Comparison of ENCODE assay signal across 33 cellular contexts in the genomic region with DNA sequence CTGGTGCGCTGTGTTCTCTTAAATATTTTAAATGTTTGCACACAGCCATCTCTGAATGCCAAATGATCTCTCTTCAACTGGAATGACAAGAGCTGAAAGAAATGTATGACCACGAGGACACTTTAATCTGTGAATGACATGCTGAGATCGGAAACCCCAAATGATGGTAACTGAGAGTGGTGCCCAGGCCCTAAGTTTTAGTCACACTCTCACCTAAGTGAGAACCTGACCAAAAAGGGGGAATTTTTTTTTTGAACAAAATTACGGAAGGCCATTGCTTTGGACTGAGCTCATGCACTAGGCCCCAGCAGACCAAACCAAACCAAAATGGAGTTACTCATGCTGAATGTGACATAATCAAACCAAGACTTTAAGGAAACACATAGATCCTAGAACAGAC.
"Had no signal": no experiment of that assay in that cellular context is flagged by ENCODE, and none has a peak within 500 bp of the region (broad histone marks: within the 10 kb centered on the region; RNA-seq: fewer than 3 reads in every experiment).

No MANE protein-coding gene starts in this region.

- FAIRE-seq: colon had no signal

- H3K4me1 Mint-ChIP-seq: activated CD8-positive, alpha-beta memory T cell treated with anti-CD3 and anti-CD28 coated beads, Interleukin-2, amount 10 ng/mL, durations not matched to agents 7 days and 5 days; activated naive CD4-positive, alpha-beta T cell treated with anti-CD3 and anti-CD28 coated beads, Interleukin-2, amount 50 U/mL, for 24 hours; activated naive CD8-positive, alpha-beta T cell treated with anti-CD3 and anti-CD28 coated beads for 36 hours; activated naive CD8-positive, alpha-beta T cell treated with anti-CD3 and anti-CD28 coated beads, Interleukin-2, amount 50 U/mL, for 24 hours; WTC11 had no signal

- H3K4me1 ChIP-seq: adrenal gland, esophagus muscularis mucosa, foreskin keratinocyte, gastrocnemius medialis, heart left ventricle had no signal

- H3K9me3 ChIP-seq: adrenal gland, body of pancreas, esophagus muscularis mucosa, gastrocnemius medialis, heart left ventricle had no signal

- H3K27me3 Mint-ChIP-seq: activated naive CD8-positive, alpha-beta T cell treated with anti-CD3 and anti-CD28 coated beads, Interleukin-2, amount 50 U/mL, for 24 hours had no signal

- H3K27ac ChIP-seq: adrenal gland, body of pancreas, esophagus muscularis mucosa, foreskin keratinocyte, gastrocnemius medialis, heart left ventricle had no signal

- DNase-seq: activated CD4-positive, alpha-beta T cell treated with anti-CD3 and anti-CD28 coated beads for 48 hours; activated CD4-positive, alpha-beta T cell treated with anti-CD3 and anti-CD28 coated beads, Interleukin-2, amount 50 U/mL, for 1 hour; activated CD4-positive, alpha-beta T cell treated with anti-CD3 and anti-CD28 coated beads, Interleukin-2, amount 50 U/mL, for 48 hours; activated CD8-positive, alpha-beta memory T cell treated with anti-CD3 and anti-CD28 coated beads, Interleukin-2, amount 10 ng/mL, durations not matched to agents 7 days and 5 days; activated CD8-positive, alpha-beta memory T cell treated with anti-CD3 and anti-CD28 coated beads, Interleukin-2, amount 50 U/mL, for 4 hours; activated CD8-positive, alpha-beta T cell treated with anti-CD3 and anti-CD28 coated beads, Interleukin-2, amount 10 ng/mL, durations not matched to agents 7 days and 5 days; activated effector memory CD4-positive, alpha-beta T cell treated with anti-CD3 and anti-CD28 coated beads, Interleukin-2, amount 50 U/mL, for 16 hours; activated naive CD4-positive, alpha-beta T cell treated with anti-CD3 and anti-CD28 coated beads for 36 hours; activated naive CD8-positive, alpha-beta T cell treated with anti-CD3 and anti-CD28 coated beads for 36 hours; activated naive CD8-positive, alpha-beta T cell treated with anti-CD3 and anti-CD28 coated beads, Interleukin-2, amount 50 U/mL, for 24 hours; activated T-cell treated with anti-CD3 and anti-CD28 coated beads, Interleukin-2, amount 50 U/mL, for 1 hour; activated T-cell treated with anti-CD3 and anti-CD28 coated beads, Interleukin-2, amount 50 U/mL, for 48 hours; aorta; body of pancreas; caudate nucleus; cortex of kidney; dermis blood vessel endothelial cell; effector CD4-positive, alpha-beta T cell; effector memory CD8-positive, alpha-beta T cell; erythroblast; foreskin keratinocyte; gastrocnemius medialis; glutamatergic neuron; heart left ventricle; T-helper 2 cell had no signal

- H3K36me3 Mint-ChIP-seq: activated CD8-positive, alpha-beta memory T cell treated with anti-CD3 and anti-CD28 coated beads, Interleukin-2, amount 10 ng/mL, durations not matched to agents 7 days and 5 days; activated naive CD4-positive, alpha-beta T cell treated with anti-CD3 and anti-CD28 coated beads, Interleukin-2, amount 50 U/mL, for 24 hours; activated naive CD8-positive, alpha-beta T cell treated with anti-CD3 and anti-CD28 coated beads for 36 hours; WTC11 had no signal

- H3K27me3 ChIP-seq: adrenal gland, body of pancreas, esophagus muscularis mucosa, foreskin keratinocyte, gastrocnemius medialis, heart left ventricle had no signal

- ATAC-seq: activated CD4-positive, CD25-positive, alpha-beta regulatory T cell treated with anti-CD3 and anti-CD28 coated beads, Interleukin-2, amount 50 U/mL, for 24 hours; activated CD8-positive, alpha-beta memory T cell treated with anti-CD3 and anti-CD28 coated beads, Interleukin-2, amount 10 ng/mL, durations not matched to agents 7 days and 5 days; activated CD8-positive, alpha-beta T cell treated with anti-CD3 and anti-CD28 coated beads, Interleukin-2, amount 10 ng/mL, durations not matched to agents 7 days and 5 days; activated naive CD8-positive, alpha-beta T cell treated with anti-CD3 and anti-CD28 coated beads, Interleukin-2, amount 50 U/mL, for 24 hours; body of pancreas; effector memory CD8-positive, alpha-beta T cell; foreskin keratinocyte; gastrocnemius medialis; heart left ventricle; WTC11 had no signal

- H3K4me3 ChIP-seq: adrenal gland, body of pancreas, esophagus muscularis mucosa, gastrocnemius medialis, heart left ventricle had no signal

- H3K9me3 Mint-ChIP-seq: activated naive CD4-positive, alpha-beta T cell treated with anti-CD3 and anti-CD28 coated beads for 36 hours; activated naive CD4-positive, alpha-beta T cell treated with anti-CD3 and anti-CD28 coated beads, Interleukin-2, amount 50 U/mL, for 24 hours; activated naive CD8-positive, alpha-beta T cell treated with anti-CD3 and anti-CD28 coated beads for 36 hours; activated naive CD8-positive, alpha-beta T cell treated with anti-CD3 and anti-CD28 coated beads, Interleukin-2, amount 50 U/mL, for 24 hours; activated T-helper 1 cell treated with anti-CD3 and anti-CD28 coated beads, Interleukin-12 subunit alpha, Interleukin-12 subunit beta, Interleukin-2, Interleukin-4 antibody, amounts not matched to agents 30 ng/mL and 10 ng/mL and 1 ng/mL, durations not matched to agents 14 hours and 24 hours and 36 hours; activated T-helper 2 cell treated with anti-CD3 and anti-CD28 coated beads, Interferon-gamma antibody, Interleukin-2, Interleukin-4, amounts not matched to agents 10 μg/mL and 5 μg/mL and 100 μg/mL, durations not matched to agents 14 hours and 24 hours and 36 hours; effector memory CD8-positive, alpha-beta T cell had no signal

- H3K36me3 ChIP-seq: adrenal gland, esophagus muscularis mucosa, gastrocnemius medialis, heart left ventricle had no signal

- H3K27ac Mint-ChIP-seq: activated CD8-positive, alpha-beta memory T cell treated with anti-CD3 and anti-CD28 coated beads, Interleukin-2, amount 10 ng/mL, durations not matched to agents 7 days and 5 days; activated CD8-positive, alpha-beta T cell treated with anti-CD3 and anti-CD28 coated beads, Interleukin-2, amount 10 ng/mL, durations not matched to agents 7 days and 5 days; activated naive CD4-positive, alpha-beta T cell treated with anti-CD3 and anti-CD28 coated beads for 36 hours; activated naive CD4-positive, alpha-beta T cell treated with anti-CD3 and anti-CD28 coated beads, Interleukin-2, amount 50 U/mL, for 24 hours; activated naive CD8-positive, alpha-beta T cell treated with anti-CD3 and anti-CD28 coated beads for 36 hours; activated naive CD8-positive, alpha-beta T cell treated with anti-CD3 and anti-CD28 coated beads, Interleukin-2, amount 50 U/mL, for 24 hours; activated T-helper 1 cell treated with anti-CD3 and anti-CD28 coated beads, Interleukin-12 subunit alpha, Interleukin-12 subunit beta, Interleukin-2, Interleukin-4 antibody, amounts not matched to agents 30 ng/mL and 10 ng/mL and 1 ng/mL, durations not matched to agents 14 hours and 24 hours and 36 hours; activated T-helper 2 cell treated with anti-CD3 and anti-CD28 coated beads, Interferon-gamma antibody, Interleukin-2, Interleukin-4, amounts not matched to agents 10 μg/mL and 5 μg/mL and 100 μg/mL, durations not matched to agents 14 hours and 24 hours and 36 hours; effector memory CD8-positive, alpha-beta T cell; WTC11 had no signal

- H3K4me3 Mint-ChIP-seq: activated CD8-positive, alpha-beta memory T cell treated with anti-CD3 and anti-CD28 coated beads, Interleukin-2, amount 10 ng/mL, durations not matched to agents 7 days and 5 days; activated CD8-positive, alpha-beta T cell treated with anti-CD3 and anti-CD28 coated beads, Interleukin-2, amount 10 ng/mL, durations not matched to agents 7 days and 5 days; activated naive CD4-positive, alpha-beta T cell treated with anti-CD3 and anti-CD28 coated beads for 36 hours; activated naive CD4-positive, alpha-beta T cell treated with anti-CD3 and anti-CD28 coated beads, Interleukin-2, amount 50 U/mL, for 24 hours; activated naive CD8-positive, alpha-beta T cell treated with anti-CD3 and anti-CD28 coated beads for 36 hours; activated naive CD8-positive, alpha-beta T cell treated with anti-CD3 and anti-CD28 coated beads, Interleukin-2, amount 50 U/mL, for 24 hours; activated T-helper 1 cell treated with anti-CD3 and anti-CD28 coated beads, Interleukin-12 subunit alpha, Interleukin-12 subunit beta, Interleukin-2, Interleukin-4 antibody, amounts not matched to agents 30 ng/mL and 10 ng/mL and 1 ng/mL, durations not matched to agents 14 hours and 24 hours and 36 hours; effector memory CD8-positive, alpha-beta T cell; WTC11 had no signal
